ENCODE assay signal across 24 cellular contexts in genomic region chr13:39448831-39449230, GRCh38.
DNase-seq lines count a peak whose midpoint lies in the region; ATAC-seq and TF ChIP-seq lines count a peak whose summit lies in the region.
"Had no signal": no experiment of that assay in that cellular context is flagged by ENCODE, and none has a peak within 500 bp of the region (broad histone marks: within the 10 kb centered on the region; RNA-seq: fewer than 3 reads in every experiment).

No MANE protein-coding gene starts in this region.

- H3K27me3 ChIP-seq in foreskin keratinocyte (no peaks in the 10 kb centered on the region), ascending aorta (no peaks in the 10 kb centered on the region), H7 (ENCODE audit: control insufficient read depth, insufficient read depth, low read length) (no peaks in the 10 kb centered on the region)
- H3K27me3 ChIP-seq: breast epithelium, left lung, vagina had no signal

- H3K4me1 ChIP-seq in foreskin keratinocyte (no peaks in the 10 kb centered on the region), ascending aorta (peaks cover 0 to 7% of the 10 kb centered on the region in 2 donors)

- H3K27ac ChIP-seq in foreskin keratinocyte (no peak overlapping the region), ascending aorta (no peak overlapping the region)
- H3K27ac ChIP-seq: breast epithelium, C4-2B, KMS-11, left lung, vagina had no signal

- H3K36me3 ChIP-seq in ascending aorta = no peaks in the 10 kb centered on the region
- no peaks in the 10 kb centered on the region for H3K36me3 ChIP-seq in H7 (replicated peaks; ENCODE audit: control insufficient read depth, insufficient read depth, low read length)
- H3K36me3 ChIP-seq: breast epithelium, left lung, vagina had no signal

- intact Hi-C loops in ascending aorta (cut with DNase I) = no loop called here

- H3K4me3 ChIP-seq in choroid plexus epithelial cell (ENCODE audit: low read depth, low read length) (no peak overlapping the region), ascending aorta (no peak overlapping the region), H7 (ENCODE audit: insufficient read depth, low read depth, low read length) (no peak overlapping the region)
- H3K4me3 ChIP-seq: breast epithelium, left lung, vagina had no signal

- TF ChIP-seq CTCF in choroid plexus epithelial cell (conservative IDR thresholded peaks at IDR 0.05; ENCODE audit: low read depth, low read length) (no peak), foreskin keratinocyte (conservative IDR thresholded peaks at IDR 0.05) (no peak), ascending aorta (IDR thresholded peaks at IDR 0.05) (no peak)

- no peaks in the 10 kb centered on the region for H3K9me3 ChIP-seq in ascending aorta
- H3K9me3 ChIP-seq: breast epithelium, left lung, vagina had no signal

- DNase-seq in DMS 273 (lab: John Stamatoyannopoulos, UW; ENCODE audit: unreplicated experiment) (peak; percentile 83), NCI-H524 (lab: John Stamatoyannopoulos, UW) (peak; percentile 29 to 85), choroid plexus epithelial cell (ENCODE audit: low read depth) (peak; percentile 10), myocyte (ENCODE audit: low read depth) (peak; percentile 50), foreskin keratinocyte (no peak), DMS114 treated with DMSO at 0.1 percent for 48 hours (lab: John Stamatoyannopoulos, UW; ENCODE audit: unreplicated experiment) (no peak), ascending aorta (ENCODE audit: low spot score in 2 of 2) (no peak), H7 (no peak)
- DNase-seq: activated CD4-positive, alpha-beta memory T cell treated with anti-CD3 and anti-CD28 coated beads, Interleukin-2, amount 10 ng/mL, durations not matched to agents 7 days and 5 days; activated CD4-positive, CD25-positive, alpha-beta regulatory T cell; activated gamma-delta T cell treated with Interleukin-2 at 50 U/mL for 16 hours; activated T-cell treated with anti-CD3 and anti-CD28 coated beads, Interleukin-2, amount 50 U/mL, for 1 hour; left lung; NCI-H187 treated with DMSO at 0.1 percent for 48 hours; NCI-H510A; nephron progenitor cell; posterior cingulate gyrus; RPMI8226; T1000 had no signal

- ATAC-seq in foreskin keratinocyte = no peak
- ATAC-seq: HCT116, left lung had no signal

Comparison
In these comparisons a context has a peak if more than half of its experiments do, and no peak if none do; other contexts are left out.
1. DNase-seq: peak in DMS 273 (single experiment), NCI-H524 (2 of 2), choroid plexus epithelial cell (single experiment) and myocyte (single experiment); none in foreskin keratinocyte (0 of 2), DMS114 treated with DMSO at 0.1 percent for 48 hours (single experiment), ascending aorta (0 of 2) and H7 (single experiment).